Comparison of ENCODE assay signal across 25 cellular contexts in genomic region chr10:61860964-61861758, GRCh38.
"Had no signal": no experiment of that assay in that cellular context is flagged by ENCODE, and none has a peak within 500 bp of the region (broad histone marks: within the 10 kb centered on the region; RNA-seq: fewer than 3 reads in every experiment).

No MANE protein-coding gene starts in this region.

- H3K4me1 ChIP-seq: body of pancreas, esophagus muscularis mucosa, gastrocnemius medialis, left ventricle myocardium inferior, upper lobe of left lung had no signal

- H3K27me3 ChIP-seq: body of pancreas, esophagus muscularis mucosa, gastrocnemius medialis, upper lobe of left lung had no signal

- H3K36me3 ChIP-seq: esophagus muscularis mucosa, gastrocnemius medialis, left ventricle myocardium inferior, upper lobe of left lung had no signal

- ATAC-seq: activated CD4-positive, alpha-beta T cell treated with anti-CD3 and anti-CD28 coated beads for 36 hours; body of pancreas; gastrocnemius medialis; natural killer cell treated with Interleukin-12 subunit alpha and Interleukin-12 subunit beta and Interleukin-15 and Interleukin-18, amount 100 ng/mL, for 72 hours; sciatic nerve; stimulated activated effector memory CD8-positive, alpha-beta T cell treated with anti-CD3 and anti-CD28 coated beads, Interleukin-12 subunit alpha, Interleukin-12 subunit beta, amount 100 ng/mL, for 72 hours; stimulated activated naive CD8-positive, alpha-beta T cell treated with anti-CD3 and anti-CD28 coated beads, Interleukin-15, amount 100 ng/mL, for 72 hours had no signal

- H3K4me3 ChIP-seq: body of pancreas, esophagus muscularis mucosa, gastrocnemius medialis, left ventricle myocardium inferior, lung, skin epidermis, upper lobe of left lung had no signal

- H3K9me3 ChIP-seq: body of pancreas, esophagus muscularis mucosa, gastrocnemius medialis, left ventricle myocardium inferior, upper lobe of left lung had no signal

- DNase-seq: activated B cell treated with CpG ODN at 0.5 μM for 24 hours; activated CD4-positive, alpha-beta T cell treated with anti-CD3 and anti-CD28 coated beads for 36 hours; activated CD4-positive, alpha-beta T cell treated with anti-CD3 and anti-CD28 coated beads, Interleukin-2, amount 50 U/mL, for 48 hours; activated CD8-positive, alpha-beta memory T cell treated with anti-CD3 and anti-CD28 coated beads for 24 hours; activated effector memory CD4-positive, alpha-beta T cell treated with Interleukin-2 at 50 U/mL for 16 hours; activated naive CD4-positive, alpha-beta T cell treated with Interleukin-2 at 50 U/mL for 16 hours; aorta; body of pancreas; dermis blood vessel endothelial cell; effector CD4-positive, alpha-beta T cell; gastrocnemius medialis; glutamatergic neuron; left ventricle myocardium inferior; mesendoderm; stimulated activated CD4-positive, alpha-beta T cell treated with anti-CD3 and anti-CD28 coated beads, Interleukin-12 subunit alpha, Interleukin-12 subunit beta, amount 100 ng/mL, for 4 hours; stimulated activated CD4-positive, alpha-beta T cell treated with anti-CD3 and anti-CD28 coated beads, Interleukin-4, amount 100 ng/mL, for 24 hours; stimulated activated naive CD8-positive, alpha-beta T cell treated with anti-CD3 and anti-CD28 coated beads, Interleukin-15, amount 100 ng/mL, for 72 hours; substantia nigra; upper lobe of left lung had no signal

- H3K27ac ChIP-seq: body of pancreas, esophagus muscularis mucosa, gastrocnemius medialis, left ventricle myocardium inferior, skin epidermis, upper lobe of left lung had no signal
